In genomic region chr16:56814537-56815432, GRCh38 we compare ENCODE assay signal across 1 cellular context.
TF ChIP-seq lines count a peak whose summit lies in the region.

No MANE protein-coding gene starts in this region.

TF ChIP-seq in GM23338, 12 proteins besides CTCF, POLR2A, EP300 and RAD21:
- no peak for TF ChIP-seq ZNF462 (CRISPR knock-in tag; IDR thresholded peaks at IDR 0.05)
- TF ChIP-seq NANOG (IDR thresholded peaks at IDR 0.05; ENCODE audit: borderline replicate concordance): no peak
- TF ChIP-seq JUNB (IDR thresholded peaks at IDR 0.05; ENCODE audit: unreplicated experiment): no peak
- TF ChIP-seq CREB1 (CRISPR knock-in tag; IDR thresholded peaks at IDR 0.05; ENCODE audit: low read depth): no peak
- TF ChIP-seq EZH2phosphoT487 (IDR thresholded peaks at IDR 0.05; ENCODE audit: unreplicated experiment): no peak
- TF ChIP-seq REST (IDR thresholded peaks at IDR 0.05; ENCODE audit: unreplicated experiment): no peak
- TF ChIP-seq POLR2AphosphoS5 (IDR thresholded peaks at IDR 0.05; ENCODE audit: low read depth): no peak
- TF ChIP-seq ZNF331 (CRISPR knock-in tag; IDR thresholded peaks at IDR 0.05; ENCODE audit: low read depth): no peak
- TF ChIP-seq EZH2 (IDR thresholded peaks at IDR 0.05; ENCODE audit: low read depth, unreplicated experiment): no peak
- TF ChIP-seq, protein P1, sequence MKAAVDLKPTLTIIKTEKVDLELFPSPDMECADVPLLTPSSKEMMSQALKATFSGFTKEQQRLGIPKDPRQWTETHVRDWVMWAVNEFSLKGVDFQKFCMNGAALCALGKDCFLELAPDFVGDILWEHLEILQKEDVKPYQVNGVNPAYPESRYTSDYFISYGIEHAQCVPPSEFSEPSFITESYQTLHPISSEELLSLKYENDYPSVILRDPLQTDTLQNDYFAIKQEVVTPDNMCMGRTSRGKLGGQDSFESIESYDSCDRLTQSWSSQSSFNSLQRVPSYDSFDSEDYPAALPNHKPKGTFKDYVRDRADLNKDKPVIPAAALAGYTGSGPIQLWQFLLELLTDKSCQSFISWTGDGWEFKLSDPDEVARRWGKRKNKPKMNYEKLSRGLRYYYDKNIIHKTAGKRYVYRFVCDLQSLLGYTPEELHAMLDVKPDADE (IDR thresholded peaks at IDR 0.05): no peak
- no peak for TF ChIP-seq STAT1 (IDR thresholded peaks at IDR 0.05; ENCODE audit: unreplicated experiment)
- TF ChIP-seq ZNF114 (CRISPR knock-in tag; IDR thresholded peaks at IDR 0.05): no peak
